14 cellular contexts compared by ENCODE assay signal in the genomic region with DNA sequence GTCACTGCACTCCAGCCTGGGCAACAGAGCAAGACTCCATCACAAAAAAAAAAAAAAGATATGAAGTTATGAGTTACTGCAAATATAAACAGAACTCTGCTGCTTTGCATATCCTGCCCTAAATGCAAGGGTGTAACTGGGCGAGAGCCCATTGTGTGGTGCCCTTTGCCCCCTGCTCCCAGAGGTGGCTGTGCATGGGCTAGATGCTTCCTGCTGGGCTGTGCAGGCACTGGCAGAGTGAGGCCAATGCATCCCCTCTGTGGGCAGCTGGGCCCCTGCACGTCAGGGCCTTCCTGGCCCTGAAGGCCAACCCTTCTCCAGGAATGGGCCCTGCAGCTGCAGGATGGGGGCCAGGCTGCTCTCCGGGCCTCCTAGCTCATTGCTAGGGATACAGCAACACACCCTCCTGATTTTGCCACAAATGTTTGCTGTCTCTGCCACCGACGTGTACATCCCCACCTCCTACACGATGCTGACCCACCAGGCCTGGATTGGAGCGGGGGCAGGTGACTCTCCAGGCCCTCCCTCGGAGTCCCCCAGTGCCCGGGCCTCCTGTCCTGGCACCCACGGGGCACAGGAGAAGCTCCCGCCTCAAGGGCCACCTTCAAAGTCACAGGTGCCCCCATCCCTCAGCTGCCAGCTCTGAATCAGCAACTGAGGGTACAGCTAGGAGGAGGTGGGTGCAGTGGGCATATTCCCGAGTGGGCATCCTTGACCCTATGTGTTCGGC.
"Had no signal": no experiment of that assay in that cellular context is flagged by ENCODE, and none has a peak within 500 bp of the region (broad histone marks: within the 10 kb centered on the region; RNA-seq: fewer than 3 reads in every experiment).

No MANE protein-coding gene starts in this region.

- DNase-seq: activated CD4-positive, alpha-beta T cell treated with anti-CD3 and anti-CD28 coated beads, Interleukin-2, amount 50 U/mL, for 4 hours; activated T-cell treated with anti-CD3 and anti-CD28 coated beads, Interleukin-2, amount 50 U/mL, for 1 hour; caudate nucleus; effector CD4-positive, alpha-beta T cell; foreskin keratinocyte; head of caudate nucleus; left ventricle myocardium superior had no signal

- H3K9me3 Mint-ChIP-seq: activated naive CD4-positive, alpha-beta T cell treated with anti-CD3 and anti-CD28 coated beads, Interleukin-2, amount 50 U/mL, for 24 hours; stimulated activated effector memory CD8-positive, alpha-beta T cell treated with anti-CD3 and anti-CD28 coated beads, Interleukin-12 subunit alpha, Interleukin-12 subunit beta, amount 100 ng/mL, for 72 hours had no signal

- H3K9me3 ChIP-seq: tibial nerve had no signal

- H3K4me1 Mint-ChIP-seq: stimulated activated effector memory CD8-positive, alpha-beta T cell treated with anti-CD3 and anti-CD28 coated beads, Interleukin-12 subunit alpha, Interleukin-12 subunit beta, amount 100 ng/mL, for 72 hours had no signal

- FAIRE-seq: endothelial cell of umbilical vein, islet of Langerhans had no signal

- ATAC-seq: activated CD4-positive, CD25-positive, alpha-beta regulatory T cell treated with anti-CD3 and anti-CD28 coated beads, Interleukin-2, amount 50 U/mL, for 24 hours; foreskin keratinocyte; left ventricle myocardium superior; stimulated activated effector memory CD8-positive, alpha-beta T cell treated with anti-CD3 and anti-CD28 coated beads, Interleukin-12 subunit alpha, Interleukin-12 subunit beta, amount 100 ng/mL, for 72 hours had no signal

- H3K27me3 ChIP-seq: foreskin keratinocyte, tibial nerve had no signal

- H3K36me3 Mint-ChIP-seq: activated naive CD4-positive, alpha-beta T cell treated with anti-CD3 and anti-CD28 coated beads, Interleukin-2, amount 50 U/mL, for 24 hours; stimulated activated effector memory CD8-positive, alpha-beta T cell treated with anti-CD3 and anti-CD28 coated beads, Interleukin-12 subunit alpha, Interleukin-12 subunit beta, amount 100 ng/mL, for 72 hours had no signal

- H3K4me3 ChIP-seq: coronary artery, tibial nerve had no signal

- H3K27ac ChIP-seq: coronary artery, foreskin keratinocyte, tibial nerve had no signal

- H3K27me3 Mint-ChIP-seq: activated naive CD4-positive, alpha-beta T cell treated with anti-CD3 and anti-CD28 coated beads, Interleukin-2, amount 50 U/mL, for 24 hours had no signal

- H3K27ac Mint-ChIP-seq: activated naive CD4-positive, alpha-beta T cell treated with anti-CD3 and anti-CD28 coated beads, Interleukin-2, amount 50 U/mL, for 24 hours; stimulated activated effector memory CD8-positive, alpha-beta T cell treated with anti-CD3 and anti-CD28 coated beads, Interleukin-12 subunit alpha, Interleukin-12 subunit beta, amount 100 ng/mL, for 72 hours had no signal

- H3K4me1 ChIP-seq: foreskin keratinocyte, tibial nerve had no signal

- H3K4me3 Mint-ChIP-seq: activated naive CD4-positive, alpha-beta T cell treated with anti-CD3 and anti-CD28 coated beads, Interleukin-2, amount 50 U/mL, for 24 hours; stimulated activated effector memory CD8-positive, alpha-beta T cell treated with anti-CD3 and anti-CD28 coated beads, Interleukin-12 subunit alpha, Interleukin-12 subunit beta, amount 100 ng/mL, for 72 hours had no signal
